In genomic region chr16:84132527-84133285, GRCh38 we compare ENCODE assay signal across 35 cellular contexts. TPM values are rescaled to one million over a fixed set of nuclear protein-coding genes. Genes with fewer than 3 reads are reported as not detected.
DNase-seq lines count a peak whose midpoint lies in the region; TF ChIP-seq lines count a peak whose summit lies in the region.
"Had no signal": no experiment of that assay in that cellular context is flagged by ENCODE, and none has a peak within 500 bp of the region (broad histone marks: within the 10 kb centered on the region; RNA-seq: fewer than 3 reads in every experiment).

No MANE protein-coding gene starts in this region.

- H3K9me3 Mint-ChIP-seq in MCF 10A (ENCODE audit: unreplicated experiment), result no peaks in the 10 kb centered on the region
- H3K9me3 Mint-ChIP-seq: activated T-helper 17 cell treated with anti-CD3 and anti-CD28 coated beads, Interleukin-2, amount 50 U/mL, for 72 hours; CD8-positive, alpha-beta memory T cell; HFFc6; neural crest cell; stimulated activated naive CD8-positive, alpha-beta T cell treated with anti-CD3 and anti-CD28 coated beads, Interleukin-15, Interleukin-2, amounts not matched to agents 100 ng/mL and 50 ng/mL, for 24 hours had no signal

- H3K4me1 Mint-ChIP-seq in MCF 10A (ENCODE audit: insufficient read depth, unreplicated experiment), result peaks cover 5% of the 10 kb centered on the region

- CTCF ChIA-PET in MCF 10A (lab: Yijun Ruan, JAX), result interaction anchor here (0.6 to 1.5 kb wide), 6 partner anchors 12 to 179 kb away, joined by 3 to 5 read pairs (median 3); partner anchors contain the start of genes DNAAF1 and HSDL1

- H3K27ac ChIP-seq in SU-DHL-6 (ENCODE audit: low read depth, low read length) (peak overlapping the region; percentile 42), thyroid gland (peak overlapping the region; percentile 71 to 74 (median 72)), spleen (peak overlapping the region in 1 of 8 donors; percentile 23)
- H3K27ac ChIP-seq: brain microvascular endothelial cell, GM23248, hepatocyte, lower lobe of right lung, parathyroid adenoma, Peyer's patch, uterus had no signal

- WGBS in thyroid gland, 2 donors, result 61 to 64% methylated on average over 7 of the region's 7 CpGs
- 77 to 86% (median 85%) methylated on average over 7 of the region's 7 CpGs for WGBS in spleen, 5 donors

- intact Hi-C loops in thyroid gland (cut with DNase I) (no loop called here), spleen (cut with DNase I; ENCODE audit: low total_unique reads) (no loop called here), MCF 10A (cut with micrococcal nuclease) (no loop called here)

- H3K9me3 ChIP-seq in SU-DHL-6 (ENCODE audit: insufficient read depth, low read length) (no peaks in the 10 kb centered on the region), thyroid gland (no peaks in the 10 kb centered on the region), spleen (no peaks in the 10 kb centered on the region)
- H3K9me3 ChIP-seq: lower lobe of right lung, Peyer's patch, uterus had no signal

- no peak overlapping the region for H3K27ac Mint-ChIP-seq in MCF 10A (ENCODE audit: low read depth, unreplicated experiment)
- H3K27ac Mint-ChIP-seq: activated CD8-positive, alpha-beta T cell treated with anti-CD3 and anti-CD28 coated beads, Interleukin-2, amount 10 ng/mL, durations not matched to agents 7 days and 5 days; activated T-helper 17 cell treated with anti-CD3 and anti-CD28 coated beads, Interleukin-2, amount 50 U/mL, for 72 hours; CD8-positive, alpha-beta memory T cell; HFFc6; stimulated activated naive CD8-positive, alpha-beta T cell treated with anti-CD3 and anti-CD28 coated beads, Interleukin-15, Interleukin-2, amounts not matched to agents 100 ng/mL and 50 ng/mL, for 24 hours had no signal

- DNase-seq in GM20000 (ENCODE audit: low spot score) (peak; percentile 39), iris pigment epithelial cell (ENCODE audit: low read depth) (peak; percentile 30), thyroid gland (no peak), spleen (no peak), MCF 10A (ENCODE audit: unreplicated experiment) (no peak), midbrain (lab: John Stamatoyannopoulos, UW) (no peak)
- DNase-seq: ACHN; activated CD4-positive, alpha-beta T cell treated with anti-CD3 and anti-CD28 coated beads for 4 hours; activated CD8-positive, alpha-beta T cell treated with anti-CD3 and anti-CD28 coated beads, Interleukin-2, amount 10 ng/mL, durations not matched to agents 7 days and 5 days; activated naive CD4-positive, alpha-beta T cell treated with anti-CD3 and anti-CD28 coated beads, Interleukin-2, amount 50 U/mL, for 16 hours; amniotic stem cell; brain microvascular endothelial cell; CD8-positive, alpha-beta memory T cell; cerebellar nuclear complex; DMS 273 treated with DMSO at 0.1 percent for 48 hours; GM23248; HFFc6; lower lobe of right lung; NCI-H2029; NCI-H524; NK-92 treated with Interleukin-12 subunit alpha and Interleukin-12 subunit beta, amount 100 ng/mL, for 24 hours; Peyer's patch; retina; SHP77 treated with DMSO at 0.1 percent for 48 hours; SW 1271; uterus had no signal

- H3K79me2 ChIP-seq in SU-DHL-6 (ENCODE audit: insufficient read depth, low read length), result no peaks in the 10 kb centered on the region; the same call in 1 of the 2 replicates

- H3K4me2 ChIP-seq in SU-DHL-6 (ENCODE audit: low read depth, low read length, poor library complexity, severe bottlenecking), result peak overlapping the region; percentile 47
- H3K4me2 ChIP-seq: hepatocyte had no signal

- no peaks in the 10 kb centered on the region for H3F3A ChIP-seq in SU-DHL-6 (ENCODE audit: insufficient read depth)

- H4K20me1 ChIP-seq in SU-DHL-6 (ENCODE audit: low read depth, low read length), result no peaks in the 10 kb centered on the region; the same call in 1 of the 2 replicates

- no peaks in the 10 kb centered on the region for H3K9me2 ChIP-seq in SU-DHL-6 (replicated peaks; ENCODE audit: insufficient read depth, low read length)

- TF ChIP-seq POLR2A in thyroid gland (IDR thresholded peaks at IDR 0.05) (no peak), spleen (IDR thresholded peaks at IDR 0.05) (no peak)

- peaks cover 46 to 53% of the 10 kb centered on the region in 2 donors for H3K4me1 ChIP-seq in thyroid gland
- peaks cover 0 to 19% (median 0%) of the 10 kb centered on the region in 6 donors for H3K4me1 ChIP-seq in spleen
- H3K4me1 ChIP-seq: lower lobe of right lung, Peyer's patch, uterus had no signal

- POLR2A ChIA-PET in MCF 10A (lab: Yijun Ruan, JAX), result interaction anchor here (0.7 to 1.2 kb wide), 2 partner anchors 12 to 16 kb away, joined by 3 to 5 read pairs; partner anchors contain the start of gene MBTPS1

- H3K27me3 ChIP-seq in SU-DHL-6 (ENCODE audit: low read length) (no peaks in the 10 kb centered on the region), thyroid gland (no peaks in the 10 kb centered on the region), spleen (replicated peaks in 1 of 7) (no peaks in the 10 kb centered on the region)
- H3K27me3 ChIP-seq: brain microvascular endothelial cell, hepatocyte, Peyer's patch, uterus had no signal

- H3K9ac ChIP-seq in SU-DHL-6 (ENCODE audit: low read length), result no peak overlapping the region
- H3K9ac ChIP-seq: GM23248, parathyroid adenoma had no signal

- peak overlapping the region; percentile 12 for H3K4me3 ChIP-seq in SU-DHL-6 (ENCODE audit: insufficient read depth, low read length, poor library complexity, severe bottlenecking)
- H3K4me3 ChIP-seq in thyroid gland (replicated peaks in 1 of 3), result no peak overlapping the region
- no peak overlapping the region for H3K4me3 ChIP-seq in spleen
- H3K4me3 ChIP-seq: GM23248, hepatocyte, lower lobe of right lung, Peyer's patch, uterus had no signal

- no TSS peak for BruUV-seq in MCF 10A (replicated peaks; lab: Mats Ljungman, UMichigan)

- H3K36me3 Mint-ChIP-seq in MCF 10A (ENCODE audit: insufficient read depth, unreplicated experiment), result peaks cover 23% of the 10 kb centered on the region

- no peak overlapping the region for H3K4me3 Mint-ChIP-seq in MCF 10A (ENCODE audit: unreplicated experiment)
- H3K4me3 Mint-ChIP-seq: activated CD8-positive, alpha-beta T cell treated with anti-CD3 and anti-CD28 coated beads, Interleukin-2, amount 10 ng/mL, durations not matched to agents 7 days and 5 days; activated T-helper 17 cell treated with anti-CD3 and anti-CD28 coated beads, Interleukin-2, amount 50 U/mL, for 72 hours; CD8-positive, alpha-beta memory T cell; HFFc6; neural crest cell; stimulated activated naive CD8-positive, alpha-beta T cell treated with anti-CD3 and anti-CD28 coated beads, Interleukin-15, Interleukin-2, amounts not matched to agents 100 ng/mL and 50 ng/mL, for 24 hours had no signal

- TF ChIP-seq CTCF in GM20000 (IDR thresholded peaks at IDR 0.05; ENCODE audit: extremely low read depth, missing control alignments), result no peak
- TF ChIP-seq CTCF in SU-DHL-6 (IDR thresholded peaks at IDR 0.05; ENCODE audit: insufficient read depth, low read length, poor library complexity, severe bottlenecking), result no peak
- TF ChIP-seq CTCF in thyroid gland (IDR thresholded peaks at IDR 0.05), result no peak
- TF ChIP-seq CTCF in spleen (IDR thresholded peaks at IDR 0.05 in 8 of 11, conservative IDR thresholded peaks at IDR 0.05 in 3 of 11), result no peak
- no peak for TF ChIP-seq CTCF in MCF 10A (IDR thresholded peaks at IDR 0.05; ENCODE audit: unreplicated experiment)

- no peaks in the 10 kb centered on the region for H3K27me3 Mint-ChIP-seq in MCF 10A (ENCODE audit: insufficient read depth, unreplicated experiment)
- H3K27me3 Mint-ChIP-seq: activated T-helper 17 cell treated with anti-CD3 and anti-CD28 coated beads, Interleukin-2, amount 50 U/mL, for 72 hours; stimulated activated naive CD8-positive, alpha-beta T cell treated with anti-CD3 and anti-CD28 coated beads, Interleukin-15, Interleukin-2, amounts not matched to agents 100 ng/mL and 50 ng/mL, for 24 hours had no signal

- no peak overlapping the region for H2AFZ ChIP-seq in SU-DHL-6 (ENCODE audit: low read depth, low read length, severe bottlenecking)
- H2AFZ ChIP-seq: GM23248, hepatocyte, parathyroid adenoma had no signal

- H3K36me3 ChIP-seq in SU-DHL-6 (ENCODE audit: low read length), result no peaks in the 10 kb centered on the region; the same call in 1 of the 2 replicates
- H3K36me3 ChIP-seq in thyroid gland, result peaks cover 16 to 20% of the 10 kb centered on the region in 2 donors
- H3K36me3 ChIP-seq in spleen, result peaks cover 2 to 35% (median 27%) of the 10 kb centered on the region in 6 donors
- H3K36me3 ChIP-seq: uterus had no signal

RNA-seq across cellular contexts. Expression of gene HSDL1, which starts 12.3 kb away (rescaled TPM):
- total RNA-seq in thyroid gland, result 10 to 100 TPM; 37.2 to 82.9 (median 59.5) TPM
- 10 to 100 TPM; 18.3 to 29.0 (median 23.4) TPM for total RNA-seq in spleen
- polyA plus RNA-seq in spleen, result 10 to 100 TPM; 10.1 to 15.7 (median 14.0) TPM
- total RNA-seq in MCF 10A (2022), result 13.3 and 20.9 TPM in 2 replicates

RNA-seq across cellular contexts. Expression of gene DNAAF1, which starts 12.4 kb away (rescaled TPM):
- total RNA-seq in thyroid gland (10 to 100 TPM in 1 of 4 donors, 1 to 10 TPM in 3; 1.5 to 11.2 (median 2.8) TPM), spleen (1 to 10 TPM in 2 of 7 donors, under 1 TPM in 4, not detected in 1; 0.20 to 2.0 (median 0.79) TPM), MCF 10A (2022) (not detected in 2 replicates)
- 1 to 10 TPM; 1.3 to 4.3 (median 2.0) TPM for polyA plus RNA-seq in spleen
- total RNA-seq: activated CD8-positive, alpha-beta T cell treated with anti-CD3 and anti-CD28 coated beads, Interleukin-2, amount 10 ng/mL, durations not matched to agents 7 days and 5 days; GM23248; HFFc6; Peyer's patch; skeletal muscle tissue had no signal
- polyA plus RNA-seq: BJ, GM23248 had no signal

RNA-seq across cellular contexts. Expression of gene MBTPS1, which starts 16.0 kb away (rescaled TPM):
- total RNA-seq in thyroid gland, result 100 to 1,000 TPM; 126 to 185 (median 166) TPM
- total RNA-seq in spleen, result 100 to 1,000 TPM in 3 of 7 donors, 10 to 100 TPM in 4; 76.4 to 121 (median 98.7) TPM
- polyA plus RNA-seq in spleen, result 10 to 100 TPM; 34.5 to 44.2 (median 39.9) TPM
- 63.6 and 75.1 TPM in 2 replicates for total RNA-seq in MCF 10A (2022)

RNA-seq across cellular contexts. Expression of gene TAF1C, which starts 54.2 kb away (rescaled TPM):
- total RNA-seq in thyroid gland (10 to 100 TPM; 29.4 to 64.2 (median 56.3) TPM), spleen (100 to 1,000 TPM in 2 of 7 donors, 10 to 100 TPM in 5; 60.3 to 133 (median 76.6) TPM), MCF 10A (2022) (29.3 and 35.1 TPM in 2 replicates)
- 100 to 1,000 TPM in 1 of 3 donors, 10 to 100 TPM in 2; 31.4 to 125 (median 70.6) TPM for polyA plus RNA-seq in spleen

RNA-seq across cellular contexts. Expression of gene ADAD2, which starts 58.3 kb away (rescaled TPM):
- total RNA-seq in thyroid gland (under 1 TPM; 0.24 to 0.78 (median 0.54) TPM), spleen (10 to 100 TPM in 1 of 7 donors, 1 to 10 TPM in 6; 2.8 to 24.1 (median 6.4) TPM), MCF 10A (2022) (not detected in 2 replicates)
- polyA plus RNA-seq in spleen, result 10 to 100 TPM in 2 of 3 donors, 1 to 10 TPM in 1; 2.5 to 86.5 (median 25.9) TPM
- total RNA-seq: activated T-helper 17 cell treated with anti-CD3 and anti-CD28 coated beads, Interleukin-2, amount 50 U/mL, for 72 hours; dermis microvascular lymphatic vessel endothelial cell; GM23248; hepatocyte; HFFc6; lower lobe of right lung; neural crest cell; skeletal muscle tissue had no signal
- polyA plus RNA-seq: BJ; CD8-positive, alpha-beta memory T cell; GM23248 had no signal

Comparison
In these comparisons a context has a peak if more than half of its experiments do, and no peak if none do; other contexts are left out.
1. DNase-seq: peak in GM20000 (single experiment) and iris pigment epithelial cell (single experiment); none in thyroid gland (0 of 2), spleen (single experiment), MCF 10A (single experiment) and midbrain (single experiment).